9 cellular contexts compared by ENCODE assay signal in the genomic region with DNA sequence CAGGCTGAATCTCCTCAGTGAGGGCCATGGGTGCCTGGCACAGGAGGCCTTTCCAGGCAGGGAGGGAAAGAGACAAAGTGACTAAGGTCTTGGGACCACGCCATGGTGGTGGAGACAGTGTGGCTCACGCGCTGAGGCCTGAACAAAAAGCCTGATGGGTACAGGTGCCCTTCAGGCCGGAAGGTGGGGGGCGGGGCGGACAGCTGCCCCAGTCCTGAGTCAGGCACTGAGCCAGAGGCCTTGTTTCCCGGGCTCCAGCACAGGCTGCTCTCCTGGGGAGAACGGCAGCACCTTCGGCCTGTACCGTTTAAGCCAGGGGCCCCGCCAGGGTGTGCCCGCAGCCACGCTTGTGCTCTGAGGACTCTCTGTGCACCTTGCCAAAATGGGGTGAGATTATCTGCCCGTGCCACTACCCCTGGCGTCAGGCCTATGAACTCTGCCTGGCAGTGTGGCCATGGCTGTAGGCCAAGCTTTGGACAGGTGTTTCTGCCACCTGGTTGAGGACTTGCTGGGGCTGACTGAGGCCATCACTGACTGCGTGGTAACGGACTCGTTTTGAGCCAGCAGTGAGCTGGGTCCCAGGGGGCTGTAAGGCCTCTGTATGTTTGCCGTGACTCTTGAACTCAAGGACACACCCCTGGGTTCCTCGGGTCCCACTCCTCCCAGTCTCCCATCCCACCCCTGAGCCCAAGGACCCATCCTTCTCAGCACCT. TPM values are rescaled to one million over a fixed set of nuclear protein-coding genes. Genes with fewer than 3 reads are reported as not detected.
A peak's percentile ranks its signal among the peaks of the same experiment; 100 is the strongest.
DNase-seq lines count a peak whose midpoint lies in the region; ATAC-seq, FAIRE-seq and TF ChIP-seq lines count a peak whose summit lies in the region.
"Had no signal": no experiment of that assay in that cellular context is flagged by ENCODE, and none has a peak within 500 bp of the region (broad histone marks: within the 10 kb centered on the region; RNA-seq: fewer than 3 reads in every experiment).

No MANE protein-coding gene starts in this region.

- peak overlapping the region; percentile 28 to 76 (median 72) for H3K27ac ChIP-seq in pancreas

- no peaks in the 10 kb centered on the region for H3K36me3 Mint-ChIP-seq in chondrocyte (ENCODE audit: low read depth)

- in situ Hi-C loops in G401 (cut with HindIII; ENCODE audit: low sequenced_read_pairs) = no loop called here

- no peaks in the 10 kb centered on the region for H3K9me3 Mint-ChIP-seq in chondrocyte (ENCODE audit: low read depth)

- H3K9me3 ChIP-seq in pancreas (no peaks in the 10 kb centered on the region), BE2C (no peaks in the 10 kb centered on the region)

- no peaks in the 10 kb centered on the region for H3K27me3 ChIP-seq in pancreas
- no peaks in the 10 kb centered on the region for H3K27me3 ChIP-seq in BE2C

- TF ChIP-seq CTCF in chondrocyte (IDR thresholded peaks at IDR 0.05) (no peak), pancreas (IDR thresholded peaks at IDR 0.05) (peak in 1 of 4 donors; percentile 22), BE2C (IDR thresholded peaks at IDR 0.05; ENCODE audit: low read depth, low read length) (no peak)

- H3K4me1 Mint-ChIP-seq in chondrocyte (ENCODE audit: low read depth) = peaks cover 9% of the 10 kb centered on the region

- DNase-seq in G401 (ENCODE audit: low spot score) (peak; percentile 64), NCI-H2081 treated with DMSO at 0.1 percent for 48 hours (lab: John Stamatoyannopoulos, UW) (peak; percentile 78), chondrocyte (ENCODE audit: low spot score) (peak; percentile 69), pancreas (peak; percentile 87 to 96 (median 92)), BE2C (no peak), NCI-H226 (no peak)
- DNase-seq: mesenchymal stem cell had no signal

- WGBS in pancreas, 2 donors = 13 to 16% methylated on average over 20 of the region's 20 CpGs

- peaks cover 5 to 11% (median 5%) of the 10 kb centered on the region in 3 donors for H3K4me1 ChIP-seq in pancreas
- H3K4me1 ChIP-seq in BE2C = peaks cover 4% of the 10 kb centered on the region

- FAIRE-seq in pancreas (lab: Jason Lieb, UNC) = no peak
- FAIRE-seq: HTR-8/SVneo had no signal

- intact Hi-C loops in pancreas (cut with DNase I) = loop anchor here in 1 of 3 donors (10.0 kb wide), 1 partner anchor 151 kb away; no protein-coding TSS in a partner anchor

- peak; percentile 69 to 84 (median 81) for ATAC-seq in pancreas
- no peak for ATAC-seq in GM18858 (IDR thresholded peaks at IDR 0.05; ENCODE audit: unreplicated experiment)

- no peaks in the 10 kb centered on the region for H3K27me3 Mint-ChIP-seq in chondrocyte (ENCODE audit: low read depth)

- H3K4me3 Mint-ChIP-seq in chondrocyte (ENCODE audit: unreplicated experiment) = no peak overlapping the region

- H3K36me3 ChIP-seq in pancreas = no peaks in the 10 kb centered on the region
- no peaks in the 10 kb centered on the region for H3K36me3 ChIP-seq in BE2C

- no peak overlapping the region for H3K27ac Mint-ChIP-seq in chondrocyte (ENCODE audit: unreplicated experiment)

- no peak overlapping the region for H3K4me3 ChIP-seq in pancreas
- H3K4me3 ChIP-seq in BE2C (ENCODE audit: low read depth, low read length) = no peak overlapping the region

RNA-seq across cellular contexts. Expression of gene DNMT3A, which starts 31.7 kb away (rescaled TPM):
- total RNA-seq in G401 (2014; rRNA removed; shearing (Covaris generic)) = 11.5 and 11.8 TPM in 2 replicates
- total RNA-seq in chondrocyte = 43.9 to 56.7 TPM (median 45.4 TPM) in 3 replicates
- 10 to 100 TPM; 13.7 to 30.9 (median 17.5) TPM for total RNA-seq in pancreas
- polyA plus RNA-seq in pancreas = 10 to 100 TPM; 10.3 to 19.1 TPM
- polyA plus RNA-seq in BE2C (2012; ENCODE audit: insufficient read depth, insufficient read length, low read depth) = 107 TPM

Comparison
In these comparisons a context has a peak if more than half of its experiments do, and no peak if none do; other contexts are left out.
1. DNase-seq: peak in G401 (single experiment), NCI-H2081 treated with DMSO at 0.1 percent for 48 hours (single experiment), chondrocyte (single experiment) and pancreas (6 of 6); none in BE2C (single experiment) and NCI-H226 (single experiment).